Comparison of ENCODE assay signal across 8 cellular contexts in the genomic region with DNA sequence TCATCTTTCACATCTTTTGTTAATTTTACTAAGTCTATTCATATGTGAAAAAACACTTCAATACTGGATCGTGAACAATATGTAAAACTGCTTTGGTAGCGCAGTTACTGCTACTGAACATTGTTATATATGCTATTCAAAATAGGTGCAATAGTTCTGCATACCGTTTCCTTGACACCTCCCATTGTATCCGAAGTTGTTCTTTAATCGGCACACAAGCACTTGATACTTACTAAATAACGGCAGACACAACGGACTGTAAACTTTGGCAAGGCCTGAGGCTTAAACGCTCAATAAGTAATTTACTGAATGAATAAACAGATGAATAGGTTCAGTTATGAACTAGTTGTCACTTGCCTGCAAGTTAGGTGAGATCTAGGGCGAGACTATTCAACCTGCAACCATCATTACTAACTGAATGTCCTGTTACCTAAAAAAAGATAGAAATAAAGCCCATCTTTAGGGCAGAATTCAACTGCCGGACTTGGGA. TPM values are rescaled to one million over a fixed set of nuclear protein-coding genes. Genes with fewer than 3 reads are reported as not detected.
DNase-seq lines count a peak whose midpoint lies in the region; ATAC-seq, FAIRE-seq and TF ChIP-seq lines count a peak whose summit lies in the region.

No MANE protein-coding gene starts in this region.

- intact Hi-C loops in Calu3 (cut with micrococcal nuclease; ENCODE audit: unreplicated experiment), result no loop called here

- H3K27ac ChIP-seq in foreskin keratinocyte (peak overlapping the region; percentile 81), small intestine (ENCODE audit: low read depth in 1 of 2, low read length in 1 of 2) (peak overlapping the region; percentile 88 to 98)

- H3K27me3 Mint-ChIP-seq in Calu3 (ENCODE audit: unreplicated experiment), result no peaks in the 10 kb centered on the region
- H3K27me3 Mint-ChIP-seq in T-helper 2 cell treated with Interferon-gamma antibody and Interleukin-4, amounts not matched to agents 5 μg/mL and 100 μg/mL, for 36 hours (ENCODE audit: low read depth), result no peaks in the 10 kb centered on the region

- H3K4me1 ChIP-seq in foreskin keratinocyte (peaks cover 11% of the 10 kb centered on the region), small intestine (ENCODE audit: control insufficient read depth in 2 of 2, insufficient read depth in 1 of 2, low read depth in 1 of 2, low read length in 1 of 2) (peaks cover 3 to 11% of the 10 kb centered on the region in 2 donors)

- peaks cover 4 to 9% of the 10 kb centered on the region in 2 donors for H3K36me3 ChIP-seq in small intestine (ENCODE audit: control insufficient read depth in 2 of 2, insufficient read depth in 2 of 2, low read length in 2 of 2)

- H3K4me3 ChIP-seq in HFF-Myc (replicated peaks; ENCODE audit: low read depth, low read length) (peak overlapping the region; percentile 62), small intestine (ENCODE audit: low read depth in 1 of 2, low read length in 2 of 2) (peak overlapping the region; percentile 68 to 70)

- no peak for FAIRE-seq in small intestine (lab: Jason Lieb, UNC)

- peaks cover 38% of the 10 kb centered on the region for H3K36me3 Mint-ChIP-seq in Calu3 (ENCODE audit: insufficient read depth, unreplicated experiment)
- H3K36me3 Mint-ChIP-seq in T-helper 2 cell treated with Interferon-gamma antibody and Interleukin-4, amounts not matched to agents 5 μg/mL and 100 μg/mL, for 36 hours (ENCODE audit: low read depth), result peaks cover 36% of the 10 kb centered on the region

- H3K27me3 ChIP-seq in foreskin keratinocyte, result no peaks in the 10 kb centered on the region
- no peaks in the 10 kb centered on the region for H3K27me3 ChIP-seq in small intestine (ENCODE audit: control insufficient read depth in 2 of 2, insufficient read depth in 2 of 2, low read length in 2 of 2)

- ATAC-seq in foreskin keratinocyte, result peak; percentile 51
- no peak for ATAC-seq in GM21381 (IDR thresholded peaks at IDR 0.05; ENCODE audit: unreplicated experiment)
- ATAC-seq in HG03457 (IDR thresholded peaks at IDR 0.05; ENCODE audit: unreplicated experiment), result no peak

- no peaks in the 10 kb centered on the region for H3K9me3 Mint-ChIP-seq in Calu3 (ENCODE audit: low read depth, unreplicated experiment)
- H3K9me3 Mint-ChIP-seq in T-helper 2 cell treated with Interferon-gamma antibody and Interleukin-4, amounts not matched to agents 5 μg/mL and 100 μg/mL, for 36 hours, result peaks cover 12% of the 10 kb centered on the region

- H3K27ac Mint-ChIP-seq in Calu3 (ENCODE audit: unreplicated experiment), result peak overlapping the region; percentile 94
- H3K27ac Mint-ChIP-seq in T-helper 2 cell treated with Interferon-gamma antibody and Interleukin-4, amounts not matched to agents 5 μg/mL and 100 μg/mL, for 36 hours, result peak overlapping the region; percentile 99

- DNase-seq in Calu3 (no peak), HFF-Myc (ENCODE audit: extremely low read depth, low read depth) (no peak), foreskin keratinocyte (no peak), small intestine (no peak)
- DNase-seq in T-helper 2 cell treated with Interferon-gamma antibody and Interleukin-4, amounts not matched to agents 5 μg/mL and 100 μg/mL, for 36 hours (ENCODE audit: low spot score), result no peak
- no peak for DNase-seq in effector CD8-positive, alpha-beta T cell (lab: John Stamatoyannopoulos, UW)

- WGBS in small intestine, 3 donors, result 6 to 10% (median 7%) methylated on average over 10 of the region's 10 CpGs

- TF ChIP-seq CTCF in Calu3 (IDR thresholded peaks at IDR 0.05; ENCODE audit: unreplicated experiment), result no peak
- TF ChIP-seq CTCF in HFF-Myc (IDR thresholded peaks at IDR 0.05; ENCODE audit: low read depth, low read length, missing control alignments), result no peak
- TF ChIP-seq CTCF in foreskin keratinocyte (conservative IDR thresholded peaks at IDR 0.05), result no peak

- TSS peak; percentile 73 for BruUV-seq in Calu3 (replicated peaks; lab: Mats Ljungman, UMichigan)

- peak overlapping the region; percentile 86 for H3K4me3 Mint-ChIP-seq in Calu3 (ENCODE audit: low read depth, unreplicated experiment)
- H3K4me3 Mint-ChIP-seq in T-helper 2 cell treated with Interferon-gamma antibody and Interleukin-4, amounts not matched to agents 5 μg/mL and 100 μg/mL, for 36 hours, result peak overlapping the region; percentile 92

- CTCF ChIA-PET in Calu3 (lab: Charles Lee), result interaction anchor here (0.6 kb wide), 1 partner anchor 195 kb away, joined by 8 read pairs; no protein-coding TSS in a partner anchor

- no peaks in the 10 kb centered on the region for H3K9me3 ChIP-seq in small intestine (ENCODE audit: control insufficient read depth, low read depth)

- H3K4me1 Mint-ChIP-seq in Calu3 (ENCODE audit: low read depth, unreplicated experiment), result peaks cover 11% of the 10 kb centered on the region
- peaks cover 25% of the 10 kb centered on the region for H3K4me1 Mint-ChIP-seq in T-helper 2 cell treated with Interferon-gamma antibody and Interleukin-4, amounts not matched to agents 5 μg/mL and 100 μg/mL, for 36 hours (ENCODE audit: low read depth)

RNA-seq across cellular contexts. Expression of a gene that starts 0.6 kb away (rescaled TPM):
- total RNA-seq in Calu3 (2022) (14.1 and 20.4 TPM in 2 replicates), foreskin keratinocyte (22.8 and 23.5 TPM in 2 replicates)
- polyA plus RNA-seq in foreskin keratinocyte (20.2 and 25.4 TPM in 2 replicates), small intestine (10 to 100 TPM; 10.1 to 13.9 (median 11.6) TPM)

RNA-seq across cellular contexts. Expression of a gene that starts 0.7 kb away (rescaled TPM):
- total RNA-seq in Calu3 (2022) (67.4 and 69.5 TPM in 2 replicates), foreskin keratinocyte (116 and 127 TPM in 2 replicates)
- polyA plus RNA-seq in foreskin keratinocyte (33.7 and 43.4 TPM in 2 replicates), small intestine (10 to 100 TPM in 2 of 3 donors, 1 to 10 TPM in 1; 7.8 to 32.1 (median 10.8) TPM)
